ENCODE assay signal across 18 cellular contexts in the genomic region with DNA sequence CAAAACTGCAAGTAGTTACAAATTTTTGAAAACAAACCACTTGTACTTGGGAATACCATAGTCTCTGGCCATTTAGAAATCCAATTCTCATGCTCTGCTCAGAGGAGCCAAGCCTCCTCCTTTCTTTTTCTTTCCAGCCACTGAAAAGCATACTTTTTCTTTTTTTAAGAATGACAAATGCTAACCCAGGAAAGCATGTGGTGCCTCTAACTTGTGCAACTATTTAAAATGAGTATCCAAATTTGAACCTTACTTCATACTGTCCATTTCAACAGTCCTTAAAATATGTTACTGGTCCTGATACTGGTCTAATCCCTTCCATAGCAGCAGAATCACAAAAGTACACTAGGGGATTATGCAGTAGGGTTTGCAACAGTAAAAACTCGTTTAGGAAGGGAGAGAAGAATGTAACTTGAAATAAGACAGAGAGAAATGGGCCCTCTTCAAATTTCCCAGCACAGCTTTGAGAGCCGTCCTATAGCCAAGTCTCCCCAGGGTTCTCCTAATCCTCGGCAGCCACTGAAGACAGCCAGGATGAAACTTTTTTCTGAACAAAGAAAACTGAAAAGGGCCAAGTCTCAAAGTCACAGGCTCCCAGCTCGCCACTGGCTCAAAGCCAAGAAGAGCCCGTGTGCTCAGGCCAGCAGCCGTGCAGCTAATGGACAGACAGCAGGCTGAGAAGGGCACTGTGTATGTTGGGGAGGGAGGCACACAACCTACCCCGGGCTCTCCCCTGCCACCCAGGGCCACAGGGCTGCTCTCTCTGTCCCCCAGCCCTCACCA. TPM values are rescaled to one million over a fixed set of nuclear protein-coding genes. Genes with fewer than 3 reads are reported as not detected.
DNase-seq lines count a peak whose midpoint lies in the region; ATAC-seq and TF ChIP-seq lines count a peak whose summit lies in the region.
"Had no signal": no experiment of that assay in that cellular context is flagged by ENCODE, and none has a peak within 500 bp of the region (broad histone marks: within the 10 kb centered on the region; RNA-seq: fewer than 3 reads in every experiment).

No MANE protein-coding gene starts in this region.

- WGBS in H9 (ENCODE audit: extremely low coverage, insufficient read length, low lambda C conversion rate): no CpG with 5 or more reads among the region's 7 CpGs

- H2BK12ac ChIP-seq in H9 (ENCODE audit: insufficient read length, low read depth, low read length): no peak overlapping the region

- peak overlapping the region; percentile 17 to 78 (median 21); a peak in 5 of 7 replicates for H3K27ac Mint-ChIP-seq in H9
- H3K27ac Mint-ChIP-seq in chondrocyte (ENCODE audit: unreplicated experiment): peak overlapping the region; percentile 87
- H3K27ac Mint-ChIP-seq: activated T-helper 17 cell treated with anti-CD3 and anti-CD28 coated beads, Interleukin-2, amount 50 U/mL, for 72 hours had no signal

- no peak overlapping the region for H3K4me2 ChIP-seq in H9 (ENCODE audit: insufficient read depth, insufficient read length, low read length)

- peaks cover 2% of the 10 kb centered on the region for H4K20me1 ChIP-seq in H9 (ENCODE audit: control insufficient read depth, insufficient read depth, insufficient read length)

- peaks cover 8% of the 10 kb centered on the region for H3K79me1 ChIP-seq in H9 (ENCODE audit: insufficient read depth, low read depth, low read length, poor library complexity, severe bottlenecking)

- H3K18ac ChIP-seq in H9 (ENCODE audit: insufficient read length, low read depth, low read length): no peak overlapping the region

- no peak overlapping the region for H2BK120ac ChIP-seq in H9 (ENCODE audit: low read depth, low read length, poor library complexity, severe bottlenecking)

- intact Hi-C loops in gastrocnemius medialis (cut with DNase I; ENCODE audit: low total_unique reads): no loop called here

- no peak overlapping the region for H3K4me3 ChIP-seq in gastrocnemius medialis
- no peak overlapping the region for H3K4me3 ChIP-seq in BE2C (ENCODE audit: low read depth, low read length)
- H3K4me3 ChIP-seq: uterus had no signal

- no peak overlapping the region for H4K91ac ChIP-seq in H9 (ENCODE audit: insufficient read length, low read depth, low read length)

- peak; percentile 36 to 71 for ATAC-seq in gastrocnemius medialis
- ATAC-seq in HG02763 (IDR thresholded peaks at IDR 0.05; ENCODE audit: unreplicated experiment): no peak
- ATAC-seq: activated T-helper 17 cell treated with anti-CD3 and anti-CD28 coated beads, Interleukin-2, amount 50 U/mL, for 72 hours; foreskin keratinocyte; PC-3 had no signal

- no peak overlapping the region for H2BK15ac ChIP-seq in H9 (ENCODE audit: low read depth, low read length)

- H2AK5ac ChIP-seq in H9 (ENCODE audit: insufficient read length, low read length): no peak overlapping the region

- H3K9me3 ChIP-seq in H9 (ENCODE audit: control insufficient read depth, low read depth, low read length): no peaks in the 10 kb centered on the region
- no peaks in the 10 kb centered on the region for H3K9me3 ChIP-seq in gastrocnemius medialis
- H3K9me3 ChIP-seq in BE2C: no peaks in the 10 kb centered on the region
- H3K9me3 ChIP-seq: uterus had no signal

- H3K56ac ChIP-seq in H9 (ENCODE audit: insufficient read length, low read depth, low read length): no peak overlapping the region

- H3K23me2 ChIP-seq in H9 (ENCODE audit: insufficient read length, low read depth, low read length, poor library complexity, severe bottlenecking): no peaks in the 10 kb centered on the region

- H3K36me3 Mint-ChIP-seq in H9 (ENCODE audit: insufficient read depth in 1 of 3, low read depth in 3 of 3) (peaks cover 12 to 33% (median 30%) of the 10 kb centered on the region in 3 experiments; a peak in 6 of 7 replicates), chondrocyte (ENCODE audit: low read depth) (no peaks in the 10 kb centered on the region)

- H3K27ac ChIP-seq in H9 (ENCODE audit: insufficient read length, low read depth, low read length) (no peak overlapping the region), gastrocnemius medialis (peak overlapping the region in 1 of 4 donors; percentile 41)
- H3K27ac ChIP-seq: foreskin keratinocyte, uterus had no signal

- no peak overlapping the region; the same call in 1 of the 2 replicates for H3K14ac ChIP-seq in H9 (ENCODE audit: insufficient read depth, low read length)

- H3K4me1 Mint-ChIP-seq in H9: peaks cover 81 to 84% of the 10 kb centered on the region in 2 experiments
- H3K4me1 Mint-ChIP-seq in chondrocyte (ENCODE audit: low read depth): peaks cover 53% of the 10 kb centered on the region
- H3K4me1 Mint-ChIP-seq: activated T-helper 17 cell treated with anti-CD3 and anti-CD28 coated beads, Interleukin-2, amount 50 U/mL, for 72 hours had no signal

- no peak overlapping the region for H4K8ac ChIP-seq in H9 (replicated peaks; ENCODE audit: insufficient read length, low read depth, low read length)

- no peak overlapping the region for H2BK5ac ChIP-seq in H9 (ENCODE audit: insufficient read length, low read length)

- no peaks in the 10 kb centered on the region for H3K36me3 ChIP-seq in gastrocnemius medialis
- H3K36me3 ChIP-seq in BE2C: no peaks in the 10 kb centered on the region
- H3K36me3 ChIP-seq: uterus had no signal

- no peak overlapping the region for H4K5ac ChIP-seq in H9 (ENCODE audit: insufficient read length, low read depth, low read length)

- no peak overlapping the region for H3K9ac ChIP-seq in H9 (ENCODE audit: extremely low read depth, insufficient read length, low read length)

- no peak for DNase-seq in H9
- DNase-seq in chondrocyte (ENCODE audit: low spot score): no peak
- DNase-seq in medulla oblongata (ENCODE audit: extremely low spot score): peak; percentile 52
- DNase-seq in gastrocnemius medialis: no peak
- no peak for DNase-seq in NK-92 treated with Interleukin-12 subunit alpha and Interleukin-12 subunit beta, amount 100 ng/mL, for 24 hours (lab: John Stamatoyannopoulos, UW)
- DNase-seq in COR-L47 (lab: John Stamatoyannopoulos, UW): no peak
- no peak for DNase-seq in BE2C
- DNase-seq: activated CD4-positive, alpha-beta T cell treated with anti-CD3 and anti-CD28 coated beads, Interleukin-2, amount 50 U/mL, for 4 hours; DMS153; effector memory CD4-positive, alpha-beta T cell; foreskin keratinocyte; NCI-H1930; NCI-H510A treated with DMSO at 0.1 percent for 48 hours; PC-3; stimulated activated CD4-positive, alpha-beta T cell treated with anti-CD3 and anti-CD28 coated beads, Interleukin-4, amount 100 ng/mL, for 4 hours; uterus had no signal

- H3K79me2 ChIP-seq in H9 (ENCODE audit: insufficient read depth, low read length): peaks cover 68% of the 10 kb centered on the region

- H3K27me3 ChIP-seq in H9 (ENCODE audit: insufficient read depth, low read length) (no peaks in the 10 kb centered on the region), gastrocnemius medialis (no peaks in the 10 kb centered on the region), BE2C (no peaks in the 10 kb centered on the region)
- H3K27me3 ChIP-seq: foreskin keratinocyte, uterus had no signal

- H3K23ac ChIP-seq in H9 (ENCODE audit: insufficient read length, low read depth, low read length): no peak overlapping the region

- H3K9me3 Mint-ChIP-seq in H9 (no peaks in the 10 kb centered on the region), chondrocyte (ENCODE audit: low read depth) (no peaks in the 10 kb centered on the region)
- H3K9me3 Mint-ChIP-seq: activated T-helper 17 cell treated with anti-CD3 and anti-CD28 coated beads, Interleukin-2, amount 50 U/mL, for 72 hours had no signal

- H2BK20ac ChIP-seq in H9 (ENCODE audit: low read depth, low read length, poor library complexity, severe bottlenecking): no peak overlapping the region

- H3T11ph ChIP-seq in H9 (ENCODE audit: low read length): no peak overlapping the region

- no peaks in the 10 kb centered on the region for H3K27me3 Mint-ChIP-seq in H9 (ENCODE audit: low read depth)
- no peaks in the 10 kb centered on the region for H3K27me3 Mint-ChIP-seq in chondrocyte (ENCODE audit: low read depth)
- H3K27me3 Mint-ChIP-seq: activated T-helper 17 cell treated with anti-CD3 and anti-CD28 coated beads, Interleukin-2, amount 50 U/mL, for 72 hours had no signal

- in situ Hi-C loops in gastrocnemius medialis (cut with MboI; ENCODE audit: low sequenced_read_pairs in 4 of 4): no loop called here

- no peak overlapping the region for H2AFZ ChIP-seq in H9 (ENCODE audit: low read length)

- TF ChIP-seq POLR2A in gastrocnemius medialis (IDR thresholded peaks at IDR 0.05): no peak

- peaks cover 17% of the 10 kb centered on the region for H3K4me1 ChIP-seq in H9 (ENCODE audit: insufficient read depth, low read length)
- H3K4me1 ChIP-seq in gastrocnemius medialis: peaks cover 12 to 13% of the 10 kb centered on the region in 2 donors
- H3K4me1 ChIP-seq in BE2C: no peaks in the 10 kb centered on the region
- H3K4me1 ChIP-seq: foreskin keratinocyte, uterus had no signal

- TF ChIP-seq CTCF in H9 (conservative IDR thresholded peaks at IDR 0.05): no peak
- TF ChIP-seq CTCF in chondrocyte (IDR thresholded peaks at IDR 0.05): no peak
- no peak for TF ChIP-seq CTCF in gastrocnemius medialis (IDR thresholded peaks at IDR 0.05 in 4 of 5, conservative IDR thresholded peaks at IDR 0.05 in 1 of 5)
- no peak for TF ChIP-seq CTCF in BE2C (IDR thresholded peaks at IDR 0.05; ENCODE audit: low read depth, low read length)

- H3K4me3 Mint-ChIP-seq in H9 (no peak overlapping the region; a peak in 1 of 5 replicates), chondrocyte (ENCODE audit: unreplicated experiment) (peak overlapping the region; percentile 45)
- H3K4me3 Mint-ChIP-seq: activated T-helper 17 cell treated with anti-CD3 and anti-CD28 coated beads, Interleukin-2, amount 50 U/mL, for 72 hours had no signal

- H3K4ac ChIP-seq in H9 (ENCODE audit: low read depth, low read length): no peak overlapping the region

RNA-seq across cellular contexts. Expression of gene GPC4, which starts 39.5 kb away (rescaled TPM):
- 416 and 418 TPM in 2 replicates for total RNA-seq in H9 (2021)
- total RNA-seq in chondrocyte: 64.6 to 94.8 TPM (median 67.6 TPM) in 3 replicates
- total RNA-seq in gastrocnemius medialis: 10 to 100 TPM in 2 of 4 donors, 1 to 10 TPM in 2; 3.1 to 14.9 (median 9.6) TPM
- polyA plus RNA-seq in BE2C (2012; ENCODE audit: insufficient read depth, insufficient read length, low read depth): not detected
- total RNA-seq: activated T-helper 17 cell treated with anti-CD3 and anti-CD28 coated beads, Interleukin-2, amount 50 U/mL, for 72 hours had no signal
